19 cellular contexts compared by ENCODE assay signal in the genomic region with DNA sequence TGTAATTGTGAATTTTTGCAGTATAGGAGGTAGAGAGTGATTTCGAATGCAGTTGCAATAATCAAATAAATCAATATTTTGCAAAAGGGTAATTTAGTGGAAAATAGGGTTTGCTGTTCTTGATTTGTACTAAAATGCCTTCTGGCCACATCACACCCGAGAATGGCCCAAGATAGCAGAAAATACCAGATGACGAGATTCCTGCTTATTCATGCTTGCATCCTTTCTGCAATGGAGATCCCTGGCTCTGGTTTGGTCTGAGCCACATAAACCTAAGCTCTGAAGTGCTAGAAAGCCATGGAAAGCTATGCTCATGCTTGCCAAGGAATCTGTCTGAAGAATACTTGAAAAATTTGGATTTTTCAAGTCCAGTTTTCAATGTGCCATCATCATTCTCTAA.
DNase-seq lines count a peak whose midpoint lies in the region; FAIRE-seq and TF ChIP-seq lines count a peak whose summit lies in the region.
"Had no signal": no experiment of that assay in that cellular context is flagged by ENCODE, and none has a peak within 500 bp of the region (broad histone marks: within the 10 kb centered on the region; RNA-seq: fewer than 3 reads in every experiment).

No MANE protein-coding gene starts in this region.

- peak; percentile 8 for DNase-seq in ELF-1 (ENCODE audit: low read depth, low spot score)
- no peak for DNase-seq in H1 (ENCODE audit: low read depth in 1 of 2, low spot score in 2 of 2)
- peak; percentile 62 for DNase-seq in mesendoderm
- no peak for DNase-seq in activated naive CD4-positive, alpha-beta T cell treated with Interleukin-2 at 50 U/mL for 16 hours
- no peak for DNase-seq in islet precursor cell
- no peak for DNase-seq in T-helper 2 cell
- DNase-seq in GOT3 (lab: John Stamatoyannopoulos, UW): no peak
- DNase-seq: activated CD4-positive, alpha-beta T cell treated with anti-CD3 and anti-CD28 coated beads for 48 hours; activated effector memory CD4-positive, alpha-beta T cell treated with Interleukin-2 at 50 U/mL for 16 hours; adrenal gland; CD8-positive, alpha-beta memory T cell; central memory CD4-positive, alpha-beta T cell; naive B cell; NCI-H446; RPMI8226; stimulated activated naive CD8-positive, alpha-beta T cell treated with anti-CD3 and anti-CD28 coated beads, Interleukin-15, Interleukin-2, amounts not matched to agents 100 U/mL and 50 U/mL, for 24 hours had no signal

- H3K27ac ChIP-seq in HUES64 (ENCODE audit: low read depth, low read length) (peak overlapping the region; percentile 87), H1 (ENCODE audit: low read depth, low read length) (peak overlapping the region; percentile 29; the same call in 1 of the 2 replicates), mesendoderm (ENCODE audit: low read depth, low read length) (no peak overlapping the region)
- H3K27ac ChIP-seq: adrenal gland, tibial nerve had no signal

- H3K36me3 ChIP-seq in HUES64 (ENCODE audit: insufficient read depth, low read length) (no peaks in the 10 kb centered on the region), H1 (ENCODE audit: control insufficient read depth in 2 of 4, insufficient read depth in 4 of 4, low read length in 3 of 4) (no peaks in the 10 kb centered on the region; a peak in 1 of 8 replicates), mesendoderm (ENCODE audit: control insufficient read depth, insufficient read depth, low read length) (no peaks in the 10 kb centered on the region)
- H3K36me3 ChIP-seq: adrenal gland, tibial nerve had no signal

- TF ChIP-seq RAD21 in H1 (IDR thresholded peaks at IDR 0.05 in 1 of 2, conservative IDR thresholded peaks at IDR 0.05 in 1 of 2; ENCODE audit: low read depth in 2 of 2, low read length in 2 of 2): no peak

- no peaks in the 10 kb centered on the region for H4K20me1 ChIP-seq in H1 (replicated peaks in 1 of 2; ENCODE audit: control insufficient read depth in 1 of 2, insufficient read depth in 2 of 2, low read length in 2 of 2)

- TF ChIP-seq POLR2A in H1 (IDR thresholded peaks at IDR 0.05; ENCODE audit: control extremely low read depth in 1 of 2, low read depth in 2 of 2, low read length in 2 of 2): no peak

- H3K4ac ChIP-seq in H1 (replicated peaks; ENCODE audit: insufficient read length, low read depth, low read length): no peak overlapping the region
- H3K4ac ChIP-seq in mesendoderm (ENCODE audit: low read depth, low read length): no peak overlapping the region

- peaks cover 2% of the 10 kb centered on the region; the same call in 1 of the 2 replicates for H3K23me2 ChIP-seq in H1 (ENCODE audit: low read depth, low read length)

- H2BK5ac ChIP-seq in H1 (ENCODE audit: low read depth, low read length) (peak overlapping the region; percentile 37; the same call in 1 of the 2 replicates), mesendoderm (ENCODE audit: low read length) (no peak overlapping the region)

- no peak overlapping the region for H2BK20ac ChIP-seq in H1 (ENCODE audit: low read length)

- no peak for FAIRE-seq in H1 (lab: Jason Lieb, UNC)

- H3K23ac ChIP-seq in H1 (ENCODE audit: insufficient read length) (no peak overlapping the region), mesendoderm (ENCODE audit: low read length) (no peak overlapping the region)

- CTCF ChIA-PET in H1 (lab: Charles Lee; ENCODE audit: partially characterized antibody): interaction anchor here (0.6 to 1.3 kb wide), 6 partner anchors 12 to 461 kb away, joined by 3 to 4 read pairs (median 3); no protein-coding TSS in a partner anchor

- no peak overlapping the region for H3K14ac ChIP-seq in H1 (ENCODE audit: insufficient read length)

- H3K27me3 ChIP-seq in HUES64 (ENCODE audit: insufficient read depth, low read length) (no peaks in the 10 kb centered on the region), H1 (replicated peaks in 1 of 4; ENCODE audit: control insufficient read depth in 3 of 4, extremely low read depth in 1 of 4, insufficient read depth in 3 of 4, low read length in 3 of 4) (no peaks in the 10 kb centered on the region), mesendoderm (ENCODE audit: insufficient read depth, low read length, poor library complexity) (no peaks in the 10 kb centered on the region)
- H3K27me3 ChIP-seq: adrenal gland, tibial nerve had no signal

- POLR2A ChIA-PET in H1 (lab: Charles Lee; ENCODE audit: partially characterized antibody): no interaction called here

- H4K5ac ChIP-seq in H1 (ENCODE audit: insufficient read length, low read depth, low read length): no peak overlapping the region
- no peak overlapping the region for H4K5ac ChIP-seq in mesendoderm (ENCODE audit: low read length)

- H3K18ac ChIP-seq in H1 (ENCODE audit: extremely low read depth, low read length) (peak overlapping the region; percentile 55), mesendoderm (ENCODE audit: low read length) (no peak overlapping the region)

- H2BK12ac ChIP-seq in H1 (ENCODE audit: low read depth, low read length): no peak overlapping the region

- H3K9me3 ChIP-seq in HUES64 (ENCODE audit: insufficient read depth, low read depth, low read length): peaks cover 6% of the 10 kb centered on the region; the same call in 1 of the 2 replicates
- peaks cover 0 to 4% of the 10 kb centered on the region in 2 experiments; a peak in 1 of 4 replicates for H3K9me3 ChIP-seq in H1 (ENCODE audit: insufficient read depth in 2 of 2, low read depth in 1 of 2, low read length in 1 of 2)
- H3K9me3 ChIP-seq: tibial nerve had no signal

- H3K4me1 ChIP-seq in HUES64 (ENCODE audit: insufficient read depth, low read length): peaks cover 52% of the 10 kb centered on the region
- peaks cover 0 to 14% (median 7%) of the 10 kb centered on the region in 4 experiments; a peak in 4 of 7 replicates for H3K4me1 ChIP-seq in H1 (replicated peaks in 1 of 4; ENCODE audit: control insufficient read depth in 3 of 4, insufficient read depth in 4 of 4, low read length in 3 of 4)
- H3K4me1 ChIP-seq in mesendoderm (ENCODE audit: control insufficient read depth, low read depth, low read length): peaks cover 3% of the 10 kb centered on the region
- H3K4me1 ChIP-seq: adrenal gland, tibial nerve had no signal

- H2AK5ac ChIP-seq in H1 (ENCODE audit: low read depth, low read length) (no peak overlapping the region), mesendoderm (ENCODE audit: low read length) (no peak overlapping the region)

- no peak overlapping the region for H4K8ac ChIP-seq in H1 (ENCODE audit: extremely low read depth, insufficient read depth, low read length)
- no peak overlapping the region for H4K8ac ChIP-seq in mesendoderm (ENCODE audit: low read depth, low read length)

- H3K56ac ChIP-seq in H1 (replicated peaks; ENCODE audit: insufficient read length, low read depth, low read length) (no peak overlapping the region), mesendoderm (ENCODE audit: low read length) (no peak overlapping the region)

- H3K79me2 ChIP-seq in H1 (ENCODE audit: control insufficient read depth in 1 of 2, insufficient read depth in 2 of 2, low read length in 2 of 2) (no peaks in the 10 kb centered on the region), mesendoderm (ENCODE audit: control insufficient read depth, insufficient read depth, low read length) (no peaks in the 10 kb centered on the region)

- H3K4me3 ChIP-seq in HUES64 (ENCODE audit: low read length) (no peak overlapping the region), H1 (ENCODE audit: extremely low read depth in 1 of 4, insufficient read depth in 2 of 4, low read depth in 3 of 4, low read length in 4 of 4) (peak overlapping the region in 1 of 4 experiments; percentile 29; a peak in 1 of 8 replicates), mesendoderm (ENCODE audit: low read length) (no peak overlapping the region)
- H3K4me3 ChIP-seq: adrenal gland, lung, tibial nerve had no signal

- H2AFZ ChIP-seq in H1 (ENCODE audit: low read length): no peak overlapping the region

- H2BK120ac ChIP-seq in H1 (replicated peaks; ENCODE audit: low read depth, low read length) (no peak overlapping the region), mesendoderm (ENCODE audit: low read depth, low read length) (no peak overlapping the region)

- TF ChIP-seq EP300 in H1 (IDR thresholded peaks at IDR 0.05; ENCODE audit: borderline replicate concordance in 1 of 2, low read depth in 2 of 2, low read length in 2 of 2): no peak

- H3K4me2 ChIP-seq in H1 (ENCODE audit: insufficient read depth in 1 of 2, low read depth in 2 of 2, low read length in 2 of 2) (peak overlapping the region; percentile 53 to 55; a peak in 3 of 4 replicates), mesendoderm (ENCODE audit: low read length) (no peak overlapping the region)

- TF ChIP-seq CTCF in H1 (IDR thresholded peaks at IDR 0.05; ENCODE audit: control extremely low read depth in 1 of 3, insufficient read depth in 1 of 3, low read depth in 1 of 3, low read length in 3 of 3): no peak

- H2BK15ac ChIP-seq in H1 (ENCODE audit: low read length): no peak overlapping the region
- H2BK15ac ChIP-seq in mesendoderm (replicated peaks; ENCODE audit: low read depth): no peak overlapping the region

- no peak overlapping the region for H4K91ac ChIP-seq in H1 (replicated peaks; ENCODE audit: insufficient read length, low read length)

- WGBS in HUES64: 13% methylated on average over 2 of the region's 3 CpGs
- WGBS in H1 (ENCODE audit: extremely low coverage in 1 of 2, insufficient coverage in 1 of 2, insufficient read length in 1 of 2, insufficient replicate concordance in 2 of 2, low coverage in 1 of 2, low lambda C conversion rate in 2 of 2, missing lambda C conversion rate in 1 of 2), 2 experiments: 18% methylated on average over 3 of the region's 3 CpGs; no CpG with 5 or more reads in 1 of the 2 experiments
- 100% methylated on average over 1 of the region's 3 CpGs for WGBS in mesendoderm (ENCODE audit: extremely low coverage, insufficient coverage, low lambda C conversion rate)

- peak overlapping the region; percentile 49; the same call in 1 of the 2 replicates for H3K9ac ChIP-seq in HUES64 (ENCODE audit: low read depth, low read length)
- no peak overlapping the region for H3K9ac ChIP-seq in H1 (replicated peaks in 1 of 4; ENCODE audit: extremely low read depth in 1 of 4, low read depth in 3 of 4, low read length in 3 of 4)
- no peak overlapping the region for H3K9ac ChIP-seq in mesendoderm (ENCODE audit: low read length)

- H3K79me1 ChIP-seq in H1 (ENCODE audit: low read depth, low read length): no peaks in the 10 kb centered on the region
- H3K79me1 ChIP-seq in mesendoderm (ENCODE audit: low read length): no peaks in the 10 kb centered on the region

TF ChIP-seq in H1, 55 proteins besides CTCF, POLR2A, EP300 and RAD21:
- TF ChIP-seq, protein P1, sequence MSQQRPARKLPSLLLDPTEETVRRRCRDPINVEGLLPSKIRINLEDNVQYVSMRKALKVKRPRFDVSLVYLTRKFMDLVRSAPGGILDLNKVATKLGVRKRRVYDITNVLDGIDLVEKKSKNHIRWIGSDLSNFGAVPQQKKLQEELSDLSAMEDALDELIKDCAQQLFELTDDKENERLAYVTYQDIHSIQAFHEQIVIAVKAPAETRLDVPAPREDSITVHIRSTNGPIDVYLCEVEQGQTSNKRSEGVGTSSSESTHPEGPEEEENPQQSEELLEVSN (IDR thresholded peaks at IDR 0.05): no peak
- TF ChIP-seq BACH1 (IDR thresholded peaks at IDR 0.05; ENCODE audit: low read length): no peak
- no peak for TF ChIP-seq GTF2F1 (IDR thresholded peaks at IDR 0.05; ENCODE audit: borderline replicate concordance, low read depth, low read length)
- TF ChIP-seq ASH2L (IDR thresholded peaks at IDR 0.05; ENCODE audit: low read length): peak; percentile 7
- no peak for TF ChIP-seq TAF7 (optimal IDR thresholded peaks at IDR 0.05; ENCODE audit: borderline replicate concordance, low read depth, low read length)

Comparison
In these comparisons a context has a peak if more than half of its experiments do, and no peak if none do; other contexts are left out.
1. DNase-seq: peak in ELF-1 (single experiment) and mesendoderm (single experiment); none in H1 (0 of 2), activated naive CD4-positive, alpha-beta T cell treated with Interleukin-2 at 50 U/mL for 16 hours (single experiment), islet precursor cell (single experiment), T-helper 2 cell (0 of 5) and GOT3 (single experiment).